8 cellular contexts compared by ENCODE assay signal in genomic region chr16:53061701-53062159, GRCh38. TPM values are rescaled to one million over a fixed set of nuclear protein-coding genes. Genes with fewer than 3 reads are reported as not detected.
DNase-seq lines count a peak whose midpoint lies in the region; ATAC-seq and TF ChIP-seq lines count a peak whose summit lies in the region.

No MANE protein-coding gene starts in this region.

- peak overlapping the region; percentile 24 to 37 for H3K4me3 Mint-ChIP-seq in activated T-cell treated with anti-CD3 and anti-CD28 coated beads, Interleukin-2, amount 50 U/mL, for 72 hours

- H3K36me3 Mint-ChIP-seq in activated T-cell treated with anti-CD3 and anti-CD28 coated beads, Interleukin-2, amount 50 U/mL, for 72 hours (ENCODE audit: insufficient read depth in 2 of 2): no peaks in the 10 kb centered on the region

- H3K27ac Mint-ChIP-seq in activated T-cell treated with anti-CD3 and anti-CD28 coated beads, Interleukin-2, amount 50 U/mL, for 72 hours: no peak overlapping the region

- H3K4me1 Mint-ChIP-seq in activated T-cell treated with anti-CD3 and anti-CD28 coated beads, Interleukin-2, amount 50 U/mL, for 72 hours (ENCODE audit: low read depth): peaks cover 52% of the 10 kb centered on the region

- DNase-seq in GM20000 (ENCODE audit: low spot score) (peak; percentile 71), pons (ENCODE audit: low spot score) (peak; percentile 49), NCI-H82 (lab: John Stamatoyannopoulos, UW) (no peak), mucosa of gallbladder (ENCODE audit: low spot score) (no peak), cortex of kidney (lab: John Stamatoyannopoulos, UW) (no peak)
- peak; percentile 25 to 43 for DNase-seq in activated T-cell treated with anti-CD3 and anti-CD28 coated beads, Interleukin-2, amount 50 U/mL, for 72 hours

- ATAC-seq in HG03460 (IDR thresholded peaks at IDR 0.05; ENCODE audit: unreplicated experiment): peak; percentile 83
- ATAC-seq in activated T-cell treated with anti-CD3 and anti-CD28 coated beads, Interleukin-2, amount 50 U/mL, for 72 hours (replicated peaks in 1 of 2): peak; percentile 71 to 75

- H3K9me3 Mint-ChIP-seq in activated T-cell treated with anti-CD3 and anti-CD28 coated beads, Interleukin-2, amount 50 U/mL, for 72 hours: no peaks in the 10 kb centered on the region

- peak; percentile 41; the same call in 1 of the 3 replicates for TF ChIP-seq CTCF in GM12872 (IDR thresholded peaks at IDR 0.05; ENCODE audit: insufficient read depth, low read depth, low read length)
- no peak for TF ChIP-seq CTCF in GM20000 (IDR thresholded peaks at IDR 0.05; ENCODE audit: extremely low read depth, missing control alignments)

- no peaks in the 10 kb centered on the region for H3K27me3 Mint-ChIP-seq in activated T-cell treated with anti-CD3 and anti-CD28 coated beads, Interleukin-2, amount 50 U/mL, for 72 hours (ENCODE audit: low read depth)

RNA-seq across cellular contexts. Expression of gene CHD9, which starts 6.9 kb away (rescaled TPM):
- total RNA-seq in activated T-cell treated with anti-CD3 and anti-CD28 coated beads, Interleukin-2, amount 50 U/mL, for 72 hours: 10 to 100 TPM; 16.7 to 17.4 TPM
- total RNA-seq in mucosa of gallbladder: 71.4 TPM

RNA-seq across cellular contexts. Expression of gene CHD9NB, which starts 9.0 kb away (rescaled TPM):
- under 1 TPM; 0.19 to 0.46 TPM for total RNA-seq in activated T-cell treated with anti-CD3 and anti-CD28 coated beads, Interleukin-2, amount 50 U/mL, for 72 hours
- total RNA-seq in mucosa of gallbladder: 4.8 TPM

Comparison
In these comparisons a context has a peak if more than half of its experiments do, and no peak if none do; other contexts are left out.
1. DNase-seq: peak in GM20000 (single experiment), activated T-cell treated with anti-CD3 and anti-CD28 coated beads, Interleukin-2, amount 50 U/mL, for 72 hours (2 of 2) and pons (single experiment); none in NCI-H82 (single experiment), mucosa of gallbladder (single experiment) and cortex of kidney (single experiment).